8 cellular contexts compared by ENCODE assay signal in the genomic region with DNA sequence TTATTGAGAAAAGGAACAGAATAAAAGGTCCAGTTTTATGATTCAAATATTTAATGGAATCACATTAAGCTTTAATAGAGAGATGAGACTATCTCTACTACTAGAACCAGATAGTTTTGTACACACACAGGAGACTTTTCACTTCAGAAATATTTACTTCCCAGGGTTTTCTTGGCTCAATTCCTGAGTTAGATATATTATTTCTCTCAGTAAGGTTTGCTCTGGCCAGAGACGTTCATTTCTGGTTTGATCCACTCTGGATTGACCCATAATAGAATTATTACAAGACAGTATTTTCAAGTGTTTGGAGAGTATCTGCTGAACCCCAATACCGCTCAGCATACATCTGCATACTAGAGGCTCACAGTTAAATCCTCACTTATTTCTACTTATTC. TPM values are rescaled to one million over a fixed set of nuclear protein-coding genes. Genes with fewer than 3 reads are reported as not detected.
DNase-seq lines count a peak whose midpoint lies in the region; ATAC-seq and TF ChIP-seq lines count a peak whose summit lies in the region.

No MANE protein-coding gene starts in this region.

- no peaks in the 10 kb centered on the region for H3K36me3 ChIP-seq in hepatocyte (replicated peaks; ENCODE audit: insufficient read depth, low read depth)

- H4K20me1 ChIP-seq in H9 (ENCODE audit: control insufficient read depth, insufficient read depth, insufficient read length) (no peaks in the 10 kb centered on the region), hepatocyte (ENCODE audit: insufficient read depth, poor library complexity, severe bottlenecking) (peaks cover 5% of the 10 kb centered on the region)

- H3K27ac ChIP-seq in H9 (ENCODE audit: insufficient read length, low read depth, low read length) (peak overlapping the region; percentile 94), hepatocyte (peak overlapping the region; percentile 99), skin epidermis (peak overlapping the region in 20 of 21 experiments; percentile 92 to 100 (median 97))

- H3K9ac ChIP-seq in H9 (ENCODE audit: extremely low read depth, insufficient read length, low read length), result peak overlapping the region; percentile 86

- no peaks in the 10 kb centered on the region for H3K9me2 ChIP-seq in hepatocyte (replicated peaks; ENCODE audit: insufficient read depth)

- H2BK15ac ChIP-seq in H9 (ENCODE audit: low read depth, low read length), result no peak overlapping the region

- no peak overlapping the region for H3K23ac ChIP-seq in H9 (ENCODE audit: insufficient read length, low read depth, low read length)

- H3K4me2 ChIP-seq in H9 (ENCODE audit: insufficient read depth, insufficient read length, low read length), result peak overlapping the region; percentile 95
- peak overlapping the region; percentile 88 for H3K4me2 ChIP-seq in hepatocyte

- H2BK5ac ChIP-seq in H9 (ENCODE audit: insufficient read length, low read length), result no peak overlapping the region

- peaks cover 4% of the 10 kb centered on the region; the same call in 1 of the 2 replicates for H3K4me1 ChIP-seq in H9 (ENCODE audit: insufficient read depth, low read length)
- peaks cover 21% of the 10 kb centered on the region for H3K4me1 ChIP-seq in hepatocyte (ENCODE audit: insufficient read depth)

- H2BK120ac ChIP-seq in H9 (ENCODE audit: low read depth, low read length, poor library complexity, severe bottlenecking), result no peak overlapping the region

- TF ChIP-seq CTCF in H9 (conservative IDR thresholded peaks at IDR 0.05), result no peak
- TF ChIP-seq CTCF in activated B cell treated with CpG ODN at 0.5 μM for 24 hours (IDR thresholded peaks at IDR 0.05), result no peak
- no peak for TF ChIP-seq CTCF in hepatocyte (IDR thresholded peaks at IDR 0.05; ENCODE audit: poor library complexity)

- H3K4me3 Mint-ChIP-seq in H9 (peak overlapping the region; percentile 86), activated B cell treated with CpG ODN at 0.5 μM for 24 hours (peak overlapping the region; percentile 93)

- ATAC-seq in activated B cell treated with CpG ODN at 0.5 μM for 24 hours (ENCODE audit: low read depth) (no peak), HG02610 (IDR thresholded peaks at IDR 0.05; ENCODE audit: unreplicated experiment) (no peak), GM21447 (IDR thresholded peaks at IDR 0.05; ENCODE audit: unreplicated experiment) (no peak)

- H3K56ac ChIP-seq in H9 (ENCODE audit: insufficient read length, low read depth, low read length), result no peak overlapping the region

- DNase-seq in H9, result no peak
- no peak for DNase-seq in activated B cell treated with CpG ODN at 0.5 μM for 24 hours
- DNase-seq in hepatocyte (ENCODE audit: low spot score), result no peak
- DNase-seq in NCI-H187 treated with DMSO at 0.1 percent for 48 hours (lab: John Stamatoyannopoulos, UW), result no peak
- DNase-seq in NCI-H2171 treated with DMSO at 0.1 percent for 48 hours (lab: John Stamatoyannopoulos, UW), result no peak

- H2AK5ac ChIP-seq in H9 (ENCODE audit: insufficient read length, low read length), result no peak overlapping the region

- H3K4me3 ChIP-seq in hepatocyte (peak overlapping the region; percentile 74), skin epidermis (peak overlapping the region; percentile 38 to 89 (median 78))

- H3K9me3 ChIP-seq in H9 (ENCODE audit: control insufficient read depth, low read depth, low read length) (no peaks in the 10 kb centered on the region), hepatocyte (ENCODE audit: low read depth) (no peaks in the 10 kb centered on the region)

- intact Hi-C loops in activated B cell treated with CpG ODN at 0.5 μM for 24 hours (cut with micrococcal nuclease), result loop anchor here (1.0 to 10.0 kb wide), 7 partner anchors 123 to 1757 kb away; partner anchors contain the start of genes ANGEL2, C1orf74, DTL and HHAT

- H2BK20ac ChIP-seq in H9 (ENCODE audit: low read depth, low read length, poor library complexity, severe bottlenecking), result no peak overlapping the region

- H3K4me1 Mint-ChIP-seq in H9, result peaks cover 22 to 23% of the 10 kb centered on the region in 2 experiments
- H3K4me1 Mint-ChIP-seq in activated B cell treated with CpG ODN at 0.5 μM for 24 hours, result peaks cover 20% of the 10 kb centered on the region

- H4K91ac ChIP-seq in H9 (ENCODE audit: insufficient read length, low read depth, low read length), result no peak overlapping the region

- peak overlapping the region; percentile 96 to 98 (median 98); a peak in 6 of 7 replicates for H3K27ac Mint-ChIP-seq in H9
- peak overlapping the region; percentile 97 for H3K27ac Mint-ChIP-seq in activated B cell treated with CpG ODN at 0.5 μM for 24 hours

- H2AFZ ChIP-seq in H9 (ENCODE audit: low read length) (no peak overlapping the region), hepatocyte (no peak overlapping the region)

- H3K9me3 Mint-ChIP-seq in H9 (no peaks in the 10 kb centered on the region), activated B cell treated with CpG ODN at 0.5 μM for 24 hours (no peaks in the 10 kb centered on the region)

- H4K8ac ChIP-seq in H9 (replicated peaks; ENCODE audit: insufficient read length, low read depth, low read length), result no peak overlapping the region

- H3K27me3 Mint-ChIP-seq in H9 (ENCODE audit: low read depth) (no peaks in the 10 kb centered on the region), activated B cell treated with CpG ODN at 0.5 μM for 24 hours (peaks cover 4% of the 10 kb centered on the region)

- POLR2A ChIA-PET in activated B cell treated with CpG ODN at 0.5 μM for 24 hours (lab: Charles Lee), result interaction anchor here (0.6 to 3.2 kb wide), 8 partner anchors 66 to 585 kb away, joined by 3 to 11 read pairs (median 4); partner anchors contain the start of gene TRAF5

- H3K23me2 ChIP-seq in H9 (ENCODE audit: insufficient read length, low read depth, low read length, poor library complexity, severe bottlenecking), result peaks cover 21% of the 10 kb centered on the region

- CTCF ChIA-PET in activated B cell treated with CpG ODN at 0.5 μM for 24 hours (lab: Charles Lee), result interaction anchor here (1.1 to 1.4 kb wide), 3 partner anchors 93 to 256 kb away, joined by 3 to 6 read pairs (median 3); no protein-coding TSS in a partner anchor

- peak overlapping the region; percentile 91; the same call in 1 of the 2 replicates for H3K14ac ChIP-seq in H9 (ENCODE audit: insufficient read depth, low read length)

- H2BK12ac ChIP-seq in H9 (ENCODE audit: insufficient read length, low read depth, low read length), result no peak overlapping the region

- no peak overlapping the region for H4K5ac ChIP-seq in H9 (ENCODE audit: insufficient read length, low read depth, low read length)

- WGBS in H9 (ENCODE audit: extremely low coverage, insufficient read length, low lambda C conversion rate), result no CpG with 5 or more reads among the region's 2 CpGs
- WGBS in hepatocyte (ENCODE audit: low lambda C conversion rate, missing lambda C conversion rate), result 7% methylated on average over 2 of the region's 2 CpGs

- no peak overlapping the region for H3K18ac ChIP-seq in H9 (ENCODE audit: insufficient read length, low read depth, low read length)

- no peak overlapping the region for H3K4ac ChIP-seq in H9 (ENCODE audit: low read depth, low read length)

- H3K79me2 ChIP-seq in H9 (ENCODE audit: insufficient read depth, low read length) (no peaks in the 10 kb centered on the region), hepatocyte (peaks cover 22% of the 10 kb centered on the region)

- H3K79me1 ChIP-seq in H9 (ENCODE audit: insufficient read depth, low read depth, low read length, poor library complexity, severe bottlenecking), result no peaks in the 10 kb centered on the region

- no peak overlapping the region for H3T11ph ChIP-seq in H9 (ENCODE audit: low read length)

- peaks cover 3 to 14% (median 14%) of the 10 kb centered on the region in 3 experiments; a peak in 6 of 7 replicates for H3K36me3 Mint-ChIP-seq in H9 (ENCODE audit: insufficient read depth in 1 of 3, low read depth in 3 of 3)
- peaks cover 13% of the 10 kb centered on the region for H3K36me3 Mint-ChIP-seq in activated B cell treated with CpG ODN at 0.5 μM for 24 hours (ENCODE audit: low read depth)

- H3K27me3 ChIP-seq in H9 (ENCODE audit: insufficient read depth, low read length) (no peaks in the 10 kb centered on the region), hepatocyte (no peaks in the 10 kb centered on the region)

RNA-seq across cellular contexts. Expression of gene RCOR3, which starts 1.3 kb away (rescaled TPM):
- total RNA-seq in H9 (2021) (37.2 and 37.6 TPM in 2 replicates), activated B cell treated with CpG ODN at 0.5 μM for 24 hours (59.3 and 72.3 TPM in 2 replicates), hepatocyte (39.6 and 41.1 TPM in 2 replicates)
- polyA plus RNA-seq in hepatocyte, result 25.0 and 25.6 TPM in 2 replicates
